In genomic region chr12:95681210-95681765, GRCh38 we compare ENCODE assay signal across 22 cellular contexts.
DNase-seq lines count a peak whose midpoint lies in the region; ATAC-seq and TF ChIP-seq lines count a peak whose summit lies in the region.
"Had no signal": no experiment of that assay in that cellular context is flagged by ENCODE, and none has a peak within 500 bp of the region (broad histone marks: within the 10 kb centered on the region; RNA-seq: fewer than 3 reads in every experiment).

No MANE protein-coding gene starts in this region.

- H3K9me3 ChIP-seq in colonic mucosa, result no peaks in the 10 kb centered on the region
- H3K9me3 ChIP-seq in mucosa of rectum (ENCODE audit: control insufficient read depth in 2 of 2, low read length in 2 of 2), result no peaks in the 10 kb centered on the region
- H3K9me3 ChIP-seq in aorta (ENCODE audit: control insufficient read depth, low read length), result no peaks in the 10 kb centered on the region
- H3K9me3 ChIP-seq: Peyer's patch had no signal

- H3K9ac ChIP-seq in colonic mucosa (ENCODE audit: low read depth in 2 of 2, low read length in 2 of 2), result no peak overlapping the region
- H3K9ac ChIP-seq in mucosa of rectum (ENCODE audit: low read depth in 1 of 2, low read length in 2 of 2), result no peak overlapping the region

- WGBS in aorta, 2 donors, result 19 to 33% methylated on average over 4 of the region's 4 CpGs

- H3K4me1 ChIP-seq in colonic mucosa, result no peaks in the 10 kb centered on the region
- peaks cover 2 to 7% of the 10 kb centered on the region in 2 donors for H3K4me1 ChIP-seq in mucosa of rectum (ENCODE audit: control insufficient read depth in 2 of 2, insufficient read depth in 2 of 2, low read length in 2 of 2)
- no peaks in the 10 kb centered on the region for H3K4me1 ChIP-seq in aorta (ENCODE audit: control insufficient read depth in 1 of 2, insufficient read depth in 2 of 2, low read length in 2 of 2)
- H3K4me1 ChIP-seq: Peyer's patch had no signal

- POLR2A ChIA-PET in RWPE1 (lab: Yijun Ruan, JAX; ENCODE audit: low non-redundant PET), result no interaction called here

- TF ChIP-seq CTCF in RWPE1 (conservative IDR thresholded peaks at IDR 0.05; ENCODE audit: low read depth), result no peak
- no peak for TF ChIP-seq CTCF in colonic mucosa (IDR thresholded peaks at IDR 0.05)

- intact Hi-C loops in colonic mucosa (cut with DNase I) (no loop called here), aorta (cut with DNase I) (no loop called here)

- H3K36me3 ChIP-seq in colonic mucosa, result no peaks in the 10 kb centered on the region
- H3K36me3 ChIP-seq in mucosa of rectum (ENCODE audit: control insufficient read depth in 2 of 2, insufficient read depth in 2 of 2, low read length in 2 of 2), result no peaks in the 10 kb centered on the region
- H3K36me3 ChIP-seq in aorta (ENCODE audit: control insufficient read depth in 1 of 2, insufficient read depth in 2 of 2, low read length in 1 of 2), result peaks cover 0 to 2% of the 10 kb centered on the region in 2 donors
- H3K36me3 ChIP-seq: Peyer's patch had no signal

- H3K4me3 ChIP-seq in colonic mucosa (no peak overlapping the region), mucosa of rectum (ENCODE audit: low read length in 2 of 2) (no peak overlapping the region), aorta (ENCODE audit: low read length in 2 of 2) (no peak overlapping the region)
- H3K4me3 ChIP-seq: GM23338, MG63, Peyer's patch, SK-N-MC had no signal

- CTCF ChIA-PET in RWPE1 (lab: Yijun Ruan, JAX), result no interaction called here

- no peak for DNase-seq in RWPE1 (ENCODE audit: low spot score)
- peak; percentile 49 for DNase-seq in colonic mucosa
- DNase-seq in aorta, result no peak
- no peak for DNase-seq in activated effector memory CD4-positive, alpha-beta T cell treated with Interleukin-2 at 50 U/mL for 16 hours
- DNase-seq: Calu3, DMS79 treated with DMSO at 0.1 percent for 48 hours, GF-D8, H9, IMR-90, KG1, MG63, NCI-H1105 treated with DMSO at 0.1 percent for 48 hours, NCI-H146, NCI-H1930, NCI-H526, Peyer's patch, SIG-M5 had no signal

- ATAC-seq in aorta (ENCODE audit: low FRiP score), result peak; percentile 24
- no peak for ATAC-seq in HG02852 (IDR thresholded peaks at IDR 0.05; ENCODE audit: unreplicated experiment)
- ATAC-seq in HG02884 (IDR thresholded peaks at IDR 0.05; ENCODE audit: unreplicated experiment), result no peak
- ATAC-seq: GM23338 had no signal

- H3K27ac ChIP-seq in RWPE1, result peak overlapping the region; percentile 29; the same call in 1 of the 2 replicates
- H3K27ac ChIP-seq in colonic mucosa, result peak overlapping the region; percentile 14
- H3K27ac ChIP-seq in mucosa of rectum (ENCODE audit: low read depth in 2 of 2, low read length in 2 of 2), result peak overlapping the region; percentile 43 to 67
- H3K27ac ChIP-seq in aorta (ENCODE audit: low read depth in 1 of 2, low read length in 2 of 2), result no peak overlapping the region
- H3K27ac ChIP-seq: Peyer's patch, SK-N-MC had no signal

- no peaks in the 10 kb centered on the region for H3K27me3 ChIP-seq in colonic mucosa
- H3K27me3 ChIP-seq in mucosa of rectum (ENCODE audit: control insufficient read depth in 2 of 2, insufficient read depth in 2 of 2, low read length in 2 of 2), result no peaks in the 10 kb centered on the region
- no peaks in the 10 kb centered on the region for H3K27me3 ChIP-seq in aorta (ENCODE audit: control insufficient read depth in 1 of 2, insufficient read depth in 2 of 2, low read length in 1 of 2)
- H3K27me3 ChIP-seq: MG63, Peyer's patch had no signal

Comparison
In these comparisons a context has a peak if more than half of its experiments do, and no peak if none do; other contexts are left out.
1. H3K27ac ChIP-seq: peak in RWPE1 (single experiment), colonic mucosa (single experiment) and mucosa of rectum (2 of 2); none in aorta (0 of 2).